8 cellular contexts compared by ENCODE assay signal in the genomic region with DNA sequence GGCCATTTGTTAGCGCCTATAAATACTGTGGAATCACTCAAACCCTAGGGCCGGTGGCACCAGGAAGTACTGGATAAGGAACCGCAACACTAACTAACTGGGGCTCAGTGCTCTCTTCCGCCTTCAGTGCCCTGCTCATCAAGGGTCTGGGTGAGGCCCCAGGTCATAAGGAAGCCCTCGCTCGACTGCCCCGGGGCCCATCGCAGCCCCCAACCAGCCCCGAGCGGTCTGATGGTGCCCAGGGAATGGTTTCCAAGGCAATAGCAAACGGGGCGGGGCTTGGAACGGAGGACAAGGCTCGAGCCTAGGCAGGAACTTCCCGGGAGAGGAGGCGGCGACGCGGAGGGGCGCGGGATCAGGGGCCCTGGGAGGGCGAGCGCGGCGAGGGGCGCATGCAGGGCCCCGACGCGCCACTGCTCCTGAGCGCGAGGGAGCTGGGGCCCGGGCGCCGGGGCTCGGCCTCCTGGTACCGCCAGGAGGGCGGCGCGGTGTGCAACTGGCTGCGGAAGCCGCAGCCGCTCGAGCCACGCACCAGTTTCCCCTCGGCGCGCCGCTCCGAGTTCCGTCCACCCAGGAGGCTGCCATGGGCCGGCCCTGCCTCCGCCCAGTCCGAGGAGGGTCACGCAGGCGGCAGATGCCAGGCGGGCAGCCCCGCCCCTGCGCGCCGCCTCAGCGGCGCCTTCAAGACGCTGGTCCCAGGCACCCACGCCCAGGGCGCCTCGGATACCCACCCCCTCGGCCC. TPM values are rescaled to one million over a fixed set of nuclear protein-coding genes. Genes with fewer than 3 reads are reported as not detected.
DNase-seq lines count a peak whose midpoint lies in the region; FAIRE-seq and TF ChIP-seq lines count a peak whose summit lies in the region.

TTLL3 (plus strand) TSS at position 648 of the 742 bp plus-strand sequence. CDS start 400 bp downstream, outside the sequence.

- CTCF ChIA-PET in GM10248 (lab: Yijun Ruan, JAX), result interaction anchor here (1.1 to 2.2 kb wide), 2 partner anchors 17 to 306 kb away, joined by 3 to 5 read pairs; partner anchors contain the start of genes ARPC4 and TADA3
- CTCF ChIA-PET in HEK293 (lab: Yijun Ruan, JAX), result interaction anchor here (0.6 to 1.1 kb wide), 2 partner anchors 144 to 306 kb away, joined by 4 read pairs; no protein-coding TSS in a partner anchor

- H3K9me3 ChIP-seq in HEK293 (ENCODE audit: control insufficient read depth, insufficient read depth, low read depth, low read length) (no peaks in the 10 kb centered on the region), kidney (ENCODE audit: control insufficient read depth in 1 of 2, low read length in 2 of 2) (no peaks in the 10 kb centered on the region)

- H3K27ac ChIP-seq in HEK293 (ENCODE audit: extremely low read depth, low read depth, low read length) (peak within 1 kb of the TSS; percentile 76), cingulate gyrus (ENCODE audit: low read depth, low read length) (peak within 1 kb of the TSS; percentile 91), kidney (ENCODE audit: low read depth in 2 of 2, low read length in 2 of 2) (peak within 1 kb of the TSS; percentile 91)

- FAIRE-seq in kidney (lab: Jason Lieb, UNC), result no peak

- H3K36me3 ChIP-seq in HEK293 (ENCODE audit: control insufficient read depth in 2 of 2, insufficient read depth in 1 of 2, low read length in 2 of 2), result peaks cover 3 to 71% of the 10 kb centered on the region in 2 experiments
- H3K36me3 ChIP-seq in kidney (ENCODE audit: control insufficient read depth in 1 of 2, insufficient read depth in 2 of 2, low read length in 2 of 2), result peaks cover 0 to 6% of the 10 kb centered on the region in 2 donors

- H3K4me3 ChIP-seq in HEK293 (ENCODE audit: low read depth, low read length) (peak within 1 kb of the TSS; percentile 34), kidney (ENCODE audit: low read length in 2 of 2) (peak within 1 kb of the TSS; percentile 43 to 60)

- peak within 1 kb of the TSS; percentile 20 to 75 for H3K9ac ChIP-seq in kidney (ENCODE audit: low read length in 2 of 2)

- H3K4me1 ChIP-seq in HEK293 (ENCODE audit: control insufficient read depth, insufficient read depth, low read length) (peaks cover 6% of the 10 kb centered on the region; the same call in 1 of the 2 replicates), kidney (ENCODE audit: control insufficient read depth in 1 of 2, insufficient read depth in 1 of 2, low read depth in 1 of 2, low read length in 2 of 2) (peaks cover under 1 to 24% of the 10 kb centered on the region in 2 donors)

- intact Hi-C loops in kidney (cut with DNase I), result no loop called here

- DNase-seq in GM10248 (ENCODE audit: extremely low spot score) (peak; percentile 56), NCI-H2171 treated with DMSO at 0.1 percent for 48 hours (lab: John Stamatoyannopoulos, UW) (peak; percentile 54), kidney (peak; percentile 93), NCI-H1048 (lab: John Stamatoyannopoulos, UW) (no peak)
- DNase-seq in activated CD4-positive, alpha-beta T cell treated with anti-CD3 and anti-CD28 coated beads for 1 hour, result peak; percentile 22
- peak; percentile 47 for DNase-seq in stimulated activated CD4-positive, alpha-beta T cell treated with anti-CD3 and anti-CD28 coated beads, Interleukin-12 subunit alpha, Interleukin-12 subunit beta, amount 100 ng/mL, for 4 hours

- TF ChIP-seq CTCF in GM10248 (IDR thresholded peaks at IDR 0.05; ENCODE audit: control extremely low read depth, extremely low read depth, low read depth, missing control alignments), result no peak
- no peak for TF ChIP-seq CTCF in HEK293 (tag by site-specific recombination; IDR thresholded peaks at IDR 0.05)
- TF ChIP-seq CTCF in kidney (IDR thresholded peaks at IDR 0.05; ENCODE audit: borderline replicate concordance, extremely low read depth, insufficient read depth), result no peak

- POLR2A ChIA-PET in GM10248 (lab: Yijun Ruan, JAX), result no interaction called here
- POLR2A ChIA-PET in HEK293 (lab: Yijun Ruan, JAX), result interaction anchor here (0.6 to 3.6 kb wide), 2 partner anchors 17 to 78 kb away, joined by 3 to 18 read pairs; partner anchors contain the start of genes ARPC4, BRPF1 and TADA3

TF ChIP-seq in HEK293, 187 proteins besides CTCF, POLR2A, EP300 and RAD21 (continues in another document):
- TF ChIP-seq ELK4 (IDR thresholded peaks at IDR 0.05; ENCODE audit: borderline replicate concordance, low read depth, low read length) (no peak), ZSCAN18 (tag by site-specific recombination; IDR thresholded peaks at IDR 0.05) (no peak), SALL2 (tag by site-specific recombination; IDR thresholded peaks at IDR 0.05; ENCODE audit: borderline replicate concordance) (no peak), ZNF501 (tag by site-specific recombination; IDR thresholded peaks at IDR 0.05) (no peak), ZNF292 (tag by site-specific recombination; IDR thresholded peaks at IDR 0.05; ENCODE audit: borderline replicate concordance, low read depth) (no peak)
- TF ChIP-seq, protein P1, sequence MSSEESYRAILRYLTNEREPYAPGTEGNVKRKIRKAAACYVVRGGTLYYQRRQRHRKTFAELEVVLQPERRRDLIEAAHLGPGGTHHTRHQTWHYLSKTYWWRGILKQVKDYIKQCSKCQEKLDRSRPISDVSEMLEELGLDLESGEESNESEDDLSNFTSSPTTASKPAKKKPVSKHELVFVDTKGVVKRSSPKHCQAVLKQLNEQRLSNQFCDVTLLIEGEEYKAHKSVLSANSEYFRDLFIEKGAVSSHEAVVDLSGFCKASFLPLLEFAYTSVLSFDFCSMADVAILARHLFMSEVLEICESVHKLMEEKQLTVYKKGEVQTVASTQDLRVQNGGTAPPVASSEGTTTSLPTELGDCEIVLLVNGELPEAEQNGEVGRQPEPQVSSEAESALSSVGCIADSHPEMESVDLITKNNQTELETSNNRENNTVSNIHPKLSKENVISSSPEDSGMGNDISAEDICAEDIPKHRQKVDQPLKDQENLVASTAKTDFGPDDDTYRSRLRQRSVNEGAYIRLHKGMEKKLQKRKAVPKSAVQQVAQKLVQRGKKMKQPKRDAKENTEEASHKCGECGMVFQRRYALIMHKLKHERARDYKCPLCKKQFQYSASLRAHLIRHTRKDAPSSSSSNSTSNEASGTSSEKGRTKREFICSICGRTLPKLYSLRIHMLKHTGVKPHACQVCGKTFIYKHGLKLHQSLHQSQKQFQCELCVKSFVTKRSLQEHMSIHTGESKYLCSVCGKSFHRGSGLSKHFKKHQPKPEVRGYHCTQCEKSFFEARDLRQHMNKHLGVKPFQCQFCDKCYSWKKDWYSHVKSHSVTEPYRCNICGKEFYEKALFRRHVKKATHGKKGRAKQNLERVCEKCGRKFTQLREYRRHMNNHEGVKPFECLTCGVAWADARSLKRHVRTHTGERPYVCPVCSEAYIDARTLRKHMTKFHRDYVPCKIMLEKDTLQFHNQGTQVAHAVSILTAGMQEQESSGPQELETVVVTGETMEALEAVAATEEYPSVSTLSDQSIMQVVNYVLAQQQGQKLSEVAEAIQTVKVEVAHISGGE (tag by site-specific recombination; conservative IDR thresholded peaks at IDR 0.05; ENCODE audit: low read depth), result peak; percentile 78
- TF ChIP-seq, protein P2, sequence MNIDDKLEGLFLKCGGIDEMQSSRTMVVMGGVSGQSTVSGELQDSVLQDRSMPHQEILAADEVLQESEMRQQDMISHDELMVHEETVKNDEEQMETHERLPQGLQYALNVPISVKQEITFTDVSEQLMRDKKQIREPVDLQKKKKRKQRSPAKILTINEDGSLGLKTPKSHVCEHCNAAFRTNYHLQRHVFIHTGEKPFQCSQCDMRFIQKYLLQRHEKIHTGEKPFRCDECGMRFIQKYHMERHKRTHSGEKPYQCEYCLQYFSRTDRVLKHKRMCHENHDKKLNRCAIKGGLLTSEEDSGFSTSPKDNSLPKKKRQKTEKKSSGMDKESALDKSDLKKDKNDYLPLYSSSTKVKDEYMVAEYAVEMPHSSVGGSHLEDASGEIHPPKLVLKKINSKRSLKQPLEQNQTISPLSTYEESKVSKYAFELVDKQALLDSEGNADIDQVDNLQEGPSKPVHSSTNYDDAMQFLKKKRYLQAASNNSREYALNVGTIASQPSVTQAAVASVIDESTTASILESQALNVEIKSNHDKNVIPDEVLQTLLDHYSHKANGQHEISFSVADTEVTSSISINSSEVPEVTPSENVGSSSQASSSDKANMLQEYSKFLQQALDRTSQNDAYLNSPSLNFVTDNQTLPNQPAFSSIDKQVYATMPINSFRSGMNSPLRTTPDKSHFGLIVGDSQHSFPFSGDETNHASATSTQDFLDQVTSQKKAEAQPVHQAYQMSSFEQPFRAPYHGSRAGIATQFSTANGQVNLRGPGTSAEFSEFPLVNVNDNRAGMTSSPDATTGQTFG (tag by site-specific recombination; IDR thresholded peaks at IDR 0.05; ENCODE audit: borderline replicate concordance), result no peak
- TF ChIP-seq, protein P3, sequence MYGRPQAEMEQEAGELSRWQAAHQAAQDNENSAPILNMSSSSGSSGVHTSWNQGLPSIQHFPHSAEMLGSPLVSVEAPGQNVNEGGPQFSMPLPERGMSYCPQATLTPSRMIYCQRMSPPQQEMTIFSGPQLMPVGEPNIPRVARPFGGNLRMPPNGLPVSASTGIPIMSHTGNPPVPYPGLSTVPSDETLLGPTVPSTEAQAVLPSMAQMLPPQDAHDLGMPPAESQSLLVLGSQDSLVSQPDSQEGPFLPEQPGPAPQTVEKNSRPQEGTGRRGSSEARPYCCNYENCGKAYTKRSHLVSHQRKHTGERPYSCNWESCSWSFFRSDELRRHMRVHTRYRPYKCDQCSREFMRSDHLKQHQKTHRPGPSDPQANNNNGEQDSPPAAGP (tag by site-specific recombination; IDR thresholded peaks at IDR 0.05), result no peak

RNA-seq across cellular contexts. Expression of gene TTLL3, which starts in this region (rescaled TPM):
- total RNA-seq in kidney, result 61.0 TPM
- polyA plus RNA-seq in kidney (ENCODE audit: insufficient read depth, low read depth, low replicate concordance), result 27.5 TPM
